7 cellular contexts compared by ENCODE assay signal in genomic region chr1:2230781-2231666, GRCh38.
DNase-seq lines count a peak whose midpoint lies in the region; ATAC-seq and TF ChIP-seq lines count a peak whose summit lies in the region.

No MANE protein-coding gene starts in this region.

- peaks cover 73% of the 10 kb centered on the region for H3K79me2 ChIP-seq in Loucy (ENCODE audit: insufficient read depth, low read length)

- no peak for TF ChIP-seq CTCF in Loucy (conservative IDR thresholded peaks at IDR 0.05; ENCODE audit: low read length)
- no peak for TF ChIP-seq CTCF in fibroblast of mammary gland (conservative IDR thresholded peaks at IDR 0.05; ENCODE audit: control insufficient read depth, insufficient read depth, low read depth, low read length)
- no peak for TF ChIP-seq CTCF in neutrophil (IDR thresholded peaks at IDR 0.05)

- no peaks in the 10 kb centered on the region for H3K9me2 ChIP-seq in Loucy (replicated peaks; ENCODE audit: low read depth, low read length)

- H4K20me1 ChIP-seq in Loucy (ENCODE audit: insufficient read depth, low read length, poor library complexity, severe bottlenecking), result peaks cover 62% of the 10 kb centered on the region

- H3K9me3 ChIP-seq in Loucy (ENCODE audit: insufficient read depth, low read depth, low read length), result no peaks in the 10 kb centered on the region
- no peaks in the 10 kb centered on the region for H3K9me3 ChIP-seq in neutrophil

- no peaks in the 10 kb centered on the region for H3F3A ChIP-seq in Loucy (ENCODE audit: low read depth)

- no peak overlapping the region for H2AFZ ChIP-seq in Loucy (ENCODE audit: low read length)

- H3K4me1 ChIP-seq in Loucy (ENCODE audit: insufficient read depth, low read length, poor library complexity, severe bottlenecking), result peaks cover 62% of the 10 kb centered on the region
- peaks cover 73 to 77% of the 10 kb centered on the region in 2 experiments for H3K4me1 ChIP-seq in neutrophil (ENCODE audit: control insufficient read depth in 1 of 2, insufficient read depth in 1 of 2, low read depth in 1 of 2, low read length in 1 of 2)

- H3K27me3 ChIP-seq in Loucy (ENCODE audit: insufficient read depth, low read length, poor library complexity, severe bottlenecking), result no peaks in the 10 kb centered on the region
- H3K27me3 ChIP-seq in neutrophil, result peaks cover 10% of the 10 kb centered on the region

- H3K36me3 ChIP-seq in Loucy (ENCODE audit: insufficient read depth, low read length), result no peaks in the 10 kb centered on the region
- no peaks in the 10 kb centered on the region for H3K36me3 ChIP-seq in neutrophil

- no peak for ATAC-seq in HG03135 (IDR thresholded peaks at IDR 0.05; ENCODE audit: unreplicated experiment)
- ATAC-seq in HG03457 (IDR thresholded peaks at IDR 0.05; ENCODE audit: unreplicated experiment), result no peak

- peak overlapping the region; percentile 71 for H3K4me3 ChIP-seq in Loucy (ENCODE audit: low read length, poor library complexity, severe bottlenecking)
- H3K4me3 ChIP-seq in fibroblast of mammary gland (ENCODE audit: control insufficient read depth, low read depth, low read length), result peak overlapping the region; percentile 60
- peak overlapping the region; percentile 85 to 97 for H3K4me3 ChIP-seq in neutrophil (ENCODE audit: low read depth in 1 of 2, low read length in 1 of 2)

- DNase-seq in activated T-cell treated with anti-CD3 and anti-CD28 coated beads, Interleukin-2, amount 50 U/mL, for 48 hours, result peak; percentile 58 to 66
- peak; percentile 39 for DNase-seq in fibroblast of mammary gland (ENCODE audit: low read depth)
- no peak for DNase-seq in LoVo (ENCODE audit: low spot score)

- H3K4me2 ChIP-seq in Loucy (ENCODE audit: low read depth, low read length, poor library complexity, severe bottlenecking), result peak overlapping the region; percentile 77

- H3K27ac ChIP-seq in neutrophil, result peak overlapping the region; percentile 30

- peak overlapping the region; percentile 70 for H3K9ac ChIP-seq in Loucy (ENCODE audit: low read depth, low read length, poor library complexity, severe bottlenecking)
